8 cellular contexts compared by ENCODE assay signal in genomic region chr1:145475369-145475915, GRCh38. TPM values are rescaled to one million over a fixed set of nuclear protein-coding genes. Genes with fewer than 3 reads are reported as not detected.
DNase-seq lines count a peak whose midpoint lies in the region; ATAC-seq and TF ChIP-seq lines count a peak whose summit lies in the region.
"Not testable (repeated sequence)": the region's sequence is repeated elsewhere in the genome, so short reads cannot be mapped to it uniquely, and the experiment has no call there.

No MANE protein-coding gene starts in this region.

- not testable (repeated sequence) for H3K9me3 Mint-ChIP-seq in activated T-cell treated with anti-CD3 and anti-CD28 coated beads, Interleukin-2, amount 50 U/mL, for 24 hours; progenitor cell of endocrine pancreas (ENCODE audit: low read depth); stimulated activated naive CD8-positive, alpha-beta T cell treated with anti-CD3 and anti-CD28 coated beads, Interleukin-15, Interleukin-2, amounts not matched to agents 100 ng/mL and 50 ng/mL, for 24 hours

- in situ Hi-C loops in mammary epithelial cell (cut with MboI; ENCODE audit: low sequenced_read_pairs in 2 of 2), result not testable (repeated sequence)

- H3K4me1 Mint-ChIP-seq in activated T-cell treated with anti-CD3 and anti-CD28 coated beads, Interleukin-2, amount 50 U/mL, for 24 hours (ENCODE audit: low read depth); progenitor cell of endocrine pancreas (ENCODE audit: low read depth); stimulated activated naive CD8-positive, alpha-beta T cell treated with anti-CD3 and anti-CD28 coated beads, Interleukin-15, Interleukin-2, amounts not matched to agents 100 ng/mL and 50 ng/mL, for 24 hours (ENCODE audit: low read depth): not testable (repeated sequence)

- not testable (repeated sequence) for DNase-seq in SK-N-MC (ENCODE audit: low read depth, low spot score); progenitor cell of endocrine pancreas (ENCODE audit: low spot score, unreplicated experiment)
- peak; percentile 65 for DNase-seq in activated T-cell treated with anti-CD3 and anti-CD28 coated beads, Interleukin-2, amount 50 U/mL, for 24 hours
- DNase-seq in mammary epithelial cell (peak; percentile 59), fibroblast of peridontal ligament (ENCODE audit: extremely low read depth) (peak; percentile 3), left lung (peak in 1 of 2 donors; percentile 54)

- dilution Hi-C loops in mammary epithelial cell (cut with HindIII; ENCODE audit: low sequenced_read_pairs), result not testable (repeated sequence)

- peak overlapping the region; percentile 90 for H3K27ac Mint-ChIP-seq in activated T-cell treated with anti-CD3 and anti-CD28 coated beads, Interleukin-2, amount 50 U/mL, for 24 hours
- peak overlapping the region; percentile 88 for H3K27ac Mint-ChIP-seq in progenitor cell of endocrine pancreas
- H3K27ac Mint-ChIP-seq in stimulated activated naive CD8-positive, alpha-beta T cell treated with anti-CD3 and anti-CD28 coated beads, Interleukin-15, Interleukin-2, amounts not matched to agents 100 ng/mL and 50 ng/mL, for 24 hours, result peak overlapping the region; percentile 89

- peak overlapping the region; percentile 51 for H3K4me2 ChIP-seq in mammary epithelial cell (ENCODE audit: insufficient read depth, low read depth, low read length)

- not testable (repeated sequence) for H3K4me1 ChIP-seq in ES-I3 (ENCODE audit: insufficient read depth, low read length); mammary epithelial cell (ENCODE audit: insufficient read depth, low read length); left lung

- H3K9me3 ChIP-seq in ES-I3 (ENCODE audit: control insufficient read depth, insufficient read depth, low read length); SK-N-MC (ENCODE audit: low read depth, low read length); mammary epithelial cell (replicated peaks; ENCODE audit: insufficient read depth, low read length); left lung: not testable (repeated sequence)

- peak overlapping the region; percentile 79 for H3K4me3 Mint-ChIP-seq in activated T-cell treated with anti-CD3 and anti-CD28 coated beads, Interleukin-2, amount 50 U/mL, for 24 hours
- H3K4me3 Mint-ChIP-seq in progenitor cell of endocrine pancreas (ENCODE audit: low read depth), result peak overlapping the region; percentile 66
- H3K4me3 Mint-ChIP-seq in stimulated activated naive CD8-positive, alpha-beta T cell treated with anti-CD3 and anti-CD28 coated beads, Interleukin-15, Interleukin-2, amounts not matched to agents 100 ng/mL and 50 ng/mL, for 24 hours, result peak overlapping the region; percentile 83

- peak; percentile 40 for ATAC-seq in left lung

- not testable (repeated sequence) for H2AFZ ChIP-seq in mammary epithelial cell (ENCODE audit: low read depth, low read length)

- intact Hi-C loops in mammary epithelial cell (cut with micrococcal nuclease); left lung (cut with DNase I): not testable (repeated sequence)

- not testable (repeated sequence) for H3K36me3 ChIP-seq in ES-I3 (ENCODE audit: insufficient read depth, low read length); SK-N-MC (ENCODE audit: insufficient read depth, low read length); mammary epithelial cell (ENCODE audit: insufficient read depth, low read length); left lung

- not testable (repeated sequence) for BruUV-seq in mammary epithelial cell (replicated peaks; lab: Mats Ljungman, UMichigan)

- WGBS in mammary epithelial cell (ENCODE audit: low coverage, missing lambda C conversion rate), result no CpG with 5 or more reads among the region's 41 CpGs

- H3K27me3 ChIP-seq in mammary epithelial cell (ENCODE audit: insufficient read depth, low read length), result not testable (repeated sequence)
- H3K27me3 ChIP-seq in left lung, result peaks cover 0 to 31% of the 10 kb centered on the region in 2 donors

- not testable (repeated sequence) for H3K27me3 Mint-ChIP-seq in activated T-cell treated with anti-CD3 and anti-CD28 coated beads, Interleukin-2, amount 50 U/mL, for 24 hours; stimulated activated naive CD8-positive, alpha-beta T cell treated with anti-CD3 and anti-CD28 coated beads, Interleukin-15, Interleukin-2, amounts not matched to agents 100 ng/mL and 50 ng/mL, for 24 hours
- peaks cover 20% of the 10 kb centered on the region for H3K27me3 Mint-ChIP-seq in progenitor cell of endocrine pancreas

- not testable (repeated sequence) for H3K36me3 Mint-ChIP-seq in activated T-cell treated with anti-CD3 and anti-CD28 coated beads, Interleukin-2, amount 50 U/mL, for 24 hours (ENCODE audit: low read depth); progenitor cell of endocrine pancreas (ENCODE audit: insufficient read depth); stimulated activated naive CD8-positive, alpha-beta T cell treated with anti-CD3 and anti-CD28 coated beads, Interleukin-15, Interleukin-2, amounts not matched to agents 100 ng/mL and 50 ng/mL, for 24 hours (ENCODE audit: low read depth)

- not testable (repeated sequence) for TF ChIP-seq CTCF in mammary epithelial cell (conservative IDR thresholded peaks at IDR 0.05 in 1 of 2, IDR thresholded peaks at IDR 0.05 in 1 of 2; ENCODE audit: extremely low read depth in 1 of 2, insufficient read depth in 1 of 2, low read depth in 1 of 2, low read length in 2 of 2); left lung (IDR thresholded peaks at IDR 0.05); progenitor cell of endocrine pancreas (IDR thresholded peaks at IDR 0.05; ENCODE audit: unreplicated experiment)

- H3K79me2 ChIP-seq in mammary epithelial cell (ENCODE audit: insufficient read depth, low read length), result not testable (repeated sequence)

- H3K9ac ChIP-seq in ES-I3 (ENCODE audit: low read depth, low read length), result peak overlapping the region; percentile 50; the same call in 1 of the 2 replicates
- not testable (repeated sequence) for H3K9ac ChIP-seq in SK-N-MC (ENCODE audit: insufficient read length); mammary epithelial cell (ENCODE audit: insufficient read depth, low read length)

- not testable (repeated sequence) for H4K20me1 ChIP-seq in mammary epithelial cell (ENCODE audit: insufficient read depth, low read length)

- CTCF ChIA-PET in mammary epithelial cell (lab: Charles Lee; ENCODE audit: low non-redundant PET), result not testable (repeated sequence)

- H3K4me3 ChIP-seq in SK-N-MC, result peak overlapping the region; percentile 66
- H3K4me3 ChIP-seq in mammary epithelial cell (replicated peaks in 1 of 3; ENCODE audit: insufficient read depth in 1 of 3, low read depth in 2 of 3, low read length in 3 of 3); left lung: not testable (repeated sequence)

- not testable (repeated sequence) for H3K27ac ChIP-seq in SK-N-MC; mammary epithelial cell (ENCODE audit: insufficient read depth, low read depth, low read length); left lung

RNA-seq across cellular contexts. Expression of gene NBPF20, which starts 50.0 kb away (rescaled TPM):
- total RNA-seq in mammary epithelial cell (10 to 100 TPM in 1 of 2 donors, 1 to 10 TPM in 1; 2.7 to 10.7 TPM), left lung (1 to 10 TPM; 4.3 to 4.7 TPM), progenitor cell of endocrine pancreas (5.5 and 6.1 TPM in 2 replicates)
- polyA plus RNA-seq in mammary epithelial cell, result 3.9 TPM
- polyA minus RNA-seq in mammary epithelial cell, result 7.4 TPM
